Comparison of ENCODE assay signal across 4 cellular contexts in the genomic region with DNA sequence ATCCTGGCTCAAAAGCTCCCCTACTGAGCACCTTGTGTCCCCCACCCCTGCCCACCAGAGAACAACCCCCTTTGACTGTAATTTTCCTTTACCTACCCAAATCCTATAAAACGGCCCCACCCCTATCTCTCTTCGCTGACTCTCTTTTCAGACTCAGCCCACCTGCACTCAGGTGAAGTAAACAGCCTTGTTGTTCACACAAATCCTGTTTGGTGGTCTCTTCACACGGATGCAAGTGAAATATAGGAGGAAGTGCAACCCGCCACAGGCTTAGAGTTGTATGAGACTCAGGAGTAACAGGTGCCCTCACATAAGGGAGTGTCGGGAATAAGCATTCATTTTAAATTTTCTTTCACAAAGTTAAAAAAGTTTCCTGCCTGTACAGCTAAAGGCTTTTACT. TPM values are rescaled to one million over a fixed set of nuclear protein-coding genes. Genes with fewer than 3 reads are reported as not detected.
"Had no signal": no experiment of that assay in that cellular context is flagged by ENCODE, and none has a peak within 500 bp of the region (broad histone marks: within the 10 kb centered on the region; RNA-seq: fewer than 3 reads in every experiment).

No MANE protein-coding gene starts in this region.

RNA-seq across cellular contexts. Expression of gene SPP1, which starts 57.6 kb away (rescaled TPM):
- total RNA-seq: myocyte; natural killer cell treated with Interleukin-12 subunit alpha and Interleukin-12 subunit beta and Interleukin-15 and Interleukin-18, amount 100 ng/mL, for 72 hours had no signal
- polyA plus RNA-seq: immature natural killer cell; naive thymus-derived CD4-positive, alpha-beta T cell had no signal
